25 cellular contexts compared by ENCODE assay signal in the genomic region with DNA sequence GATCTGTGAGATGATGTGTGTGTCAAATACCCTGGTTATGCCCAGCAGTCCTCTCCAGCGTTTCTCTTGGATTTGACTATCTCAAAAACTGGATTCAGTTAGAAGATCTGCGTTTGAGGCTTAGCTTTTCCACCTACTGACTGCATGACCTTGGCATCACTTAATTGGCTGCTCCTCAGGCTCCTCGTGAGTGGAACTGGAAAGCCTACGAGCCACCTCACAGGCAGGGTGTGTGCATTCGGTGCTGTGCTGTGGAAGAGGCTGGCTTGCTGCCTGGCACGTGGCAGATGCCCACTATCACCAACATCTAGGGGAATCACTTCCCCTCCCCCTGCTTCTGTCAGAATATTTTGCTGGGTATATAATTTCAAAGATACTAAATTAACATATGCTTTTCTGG.
"Had no signal": no experiment of that assay in that cellular context is flagged by ENCODE, and none has a peak within 500 bp of the region (broad histone marks: within the 10 kb centered on the region; RNA-seq: fewer than 3 reads in every experiment).

No MANE protein-coding gene starts in this region.

- H3K27ac Mint-ChIP-seq: activated B cell treated with CpG ODN at 0.5 μM for 24 hours; activated CD4-positive, alpha-beta memory T cell treated with anti-CD3 and anti-CD28 coated beads for 36 hours; activated CD4-positive, alpha-beta T cell treated with anti-CD3 and anti-CD28 coated beads, Interleukin-2, amount 10 ng/mL, durations not matched to agents 7 days and 5 days; activated naive CD4-positive, alpha-beta T cell treated with anti-CD3 and anti-CD28 coated beads for 36 hours; activated naive CD8-positive, alpha-beta T cell; brain; T-cell had no signal

- H3K4me3 Mint-ChIP-seq: activated B cell treated with CpG ODN at 0.5 μM for 24 hours; activated CD4-positive, alpha-beta memory T cell treated with anti-CD3 and anti-CD28 coated beads for 36 hours; activated CD4-positive, alpha-beta T cell treated with anti-CD3 and anti-CD28 coated beads, Interleukin-2, amount 10 ng/mL, durations not matched to agents 7 days and 5 days; activated naive CD4-positive, alpha-beta T cell treated with anti-CD3 and anti-CD28 coated beads for 36 hours; activated naive CD8-positive, alpha-beta T cell; activated T-cell treated with anti-CD3 and anti-CD28 coated beads, Interleukin-2, amount 50 U/mL, for 4 hours; brain; T-cell had no signal

- H3K9me3 Mint-ChIP-seq: activated B cell treated with CpG ODN at 0.5 μM for 24 hours; activated CD4-positive, alpha-beta memory T cell treated with anti-CD3 and anti-CD28 coated beads for 36 hours; activated CD4-positive, alpha-beta T cell treated with anti-CD3 and anti-CD28 coated beads, Interleukin-2, amount 10 ng/mL, durations not matched to agents 7 days and 5 days; activated naive CD4-positive, alpha-beta T cell treated with anti-CD3 and anti-CD28 coated beads for 36 hours; activated T-cell treated with anti-CD3 and anti-CD28 coated beads, Interleukin-2, amount 50 U/mL, for 4 hours; brain; T-cell had no signal

- ATAC-seq: activated T-cell treated with anti-CD3 and anti-CD28 coated beads, Interleukin-2, amount 50 U/mL, for 4 hours; K562; PC-3; T-cell had no signal

- H3K4me1 Mint-ChIP-seq: brain, T-cell had no signal

- FAIRE-seq: astrocyte, K562, RCC 7860, TTC549 had no signal

- DNase-seq: activated B cell treated with CpG ODN at 0.5 μM for 24 hours; activated CD4-positive, alpha-beta memory T cell treated with anti-CD3 and anti-CD28 coated beads for 36 hours; activated CD4-positive, alpha-beta T cell treated with anti-CD3 and anti-CD28 coated beads, Interleukin-2, amount 10 ng/mL, durations not matched to agents 7 days and 5 days; activated CD8-positive, alpha-beta memory T cell treated with anti-CD3 and anti-CD28 coated beads for 24 hours; activated effector memory CD4-positive, alpha-beta T cell treated with anti-CD3 and anti-CD28 coated beads, Interleukin-2, amount 50 U/mL, for 16 hours; activated naive CD4-positive, alpha-beta T cell treated with anti-CD3 and anti-CD28 coated beads for 36 hours; activated T-cell treated with anti-CD3 and anti-CD28 coated beads, Interleukin-2, amount 50 U/mL, for 4 hours; amygdala; Karpas-422; NCI-H1105 treated with DMSO at 0.1 percent for 48 hours; NCI-H1436 treated with DMSO at 0.1 percent for 48 hours; NCI-H187; NCI-H2081; NCI-H510A treated with DMSO at 0.1 percent for 48 hours; PC-3; T-cell; T-helper 2 cell; T1000 had no signal

- H3K36me3 Mint-ChIP-seq: brain, T-cell had no signal

- H3K27me3 Mint-ChIP-seq: activated naive CD8-positive, alpha-beta T cell had no signal

- H3K4me3 ChIP-seq: K562, SK-N-MC had no signal

- H3K27ac ChIP-seq: SK-N-MC had no signal
